Comparison of ENCODE assay signal across 18 cellular contexts in genomic region chr14:105905456-105905855, GRCh38.
DNase-seq lines count a peak whose midpoint lies in the region; ATAC-seq, FAIRE-seq and TF ChIP-seq lines count a peak whose summit lies in the region.
"Had no signal": no experiment of that assay in that cellular context is flagged by ENCODE, and none has a peak within 500 bp of the region (broad histone marks: within the 10 kb centered on the region; RNA-seq: fewer than 3 reads in every experiment).

No MANE protein-coding gene starts in this region.

- no peaks in the 10 kb centered on the region for H3K79me1 ChIP-seq in trophoblast cell (ENCODE audit: low read length)

- H3K9me3 ChIP-seq in GM12878 (replicated peaks; ENCODE audit: control insufficient read depth, insufficient read depth, low read length): no peaks in the 10 kb centered on the region
- H3K9me3 ChIP-seq in trophoblast cell (ENCODE audit: insufficient read depth, low read depth, low read length): peaks cover 87% of the 10 kb centered on the region
- H3K9me3 ChIP-seq: BLaER1 treated with 17β-estradiol and CSF1 and Interleukin-3, amounts not matched to agents 10 nM and 100 nM had no signal

- in situ Hi-C loops in GM12878 (cut with MboI): no loop called here

- H3K23ac ChIP-seq in trophoblast cell (ENCODE audit: low read length): no peak overlapping the region

- CTCF ChIA-PET in GM12878 (lab: Yijun Ruan, JAX): no interaction called here

- H4K91ac ChIP-seq in trophoblast cell (ENCODE audit: low read depth, low read length): no peak overlapping the region

- H3K36me3 ChIP-seq in GM12878 (ENCODE audit: control insufficient read depth in 2 of 2, insufficient read depth in 2 of 2, low read length in 1 of 2) (no peaks in the 10 kb centered on the region), trophoblast cell (ENCODE audit: control insufficient read depth in 1 of 2, insufficient read depth in 2 of 2, low read length in 2 of 2) (no peaks in the 10 kb centered on the region)
- H3K36me3 ChIP-seq: BLaER1 treated with 17β-estradiol and CSF1 and Interleukin-3, amounts not matched to agents 10 nM and 100 nM had no signal

- no peak for TF ChIP-seq EP300 in GM12878 (IDR thresholded peaks at IDR 0.05; ENCODE audit: borderline replicate concordance in 1 of 2, control insufficient read depth in 1 of 2, low read depth in 2 of 2, low read length in 2 of 2)

- 0 out of 2 replicates have a peak overlapping the region, but pooled peaks have one; percentile 16 for H3K4me3 ChIP-seq in GM12878
- peak overlapping the region; percentile 28 for H3K4me3 ChIP-seq in trophoblast cell (ENCODE audit: low read depth, low read length)
- H3K4me3 ChIP-seq: BLaER1 treated with 17β-estradiol and CSF1 and Interleukin-3, amounts not matched to agents 10 nM and 100 nM had no signal

- H3K4me1 ChIP-seq in GM12878 (ENCODE audit: control insufficient read depth, insufficient read depth, low read length) (no peaks in the 10 kb centered on the region), trophoblast cell (ENCODE audit: control insufficient read depth in 1 of 2, insufficient read depth in 2 of 2, low read length in 2 of 2) (no peaks in the 10 kb centered on the region)
- H3K4me1 ChIP-seq: BLaER1 treated with 17β-estradiol and CSF1 and Interleukin-3, amounts not matched to agents 10 nM and 100 nM had no signal

- no peak overlapping the region for H3K4ac ChIP-seq in trophoblast cell (ENCODE audit: low read depth, low read length)

- H3K79me2 ChIP-seq in GM12878 (ENCODE audit: control insufficient read depth, insufficient read depth, low read length): peaks cover 73% of the 10 kb centered on the region
- no peaks in the 10 kb centered on the region for H3K79me2 ChIP-seq in trophoblast cell (ENCODE audit: control insufficient read depth, insufficient read depth, low read length, poor library complexity)

- peak overlapping the region; percentile 82; the same call in 1 of the 2 replicates for H3K4me2 ChIP-seq in GM12878 (ENCODE audit: control insufficient read depth, insufficient read depth)
- no peak overlapping the region for H3K4me2 ChIP-seq in trophoblast cell (ENCODE audit: low read length)
- H3K4me2 ChIP-seq: BLaER1 treated with 17β-estradiol and CSF1 and Interleukin-3, amounts not matched to agents 10 nM and 100 nM had no signal

- no peak overlapping the region for H2AK5ac ChIP-seq in trophoblast cell (ENCODE audit: low read length)

- no peak overlapping the region for H3K14ac ChIP-seq in trophoblast cell (ENCODE audit: low read length)

- H2AFZ ChIP-seq in GM12878 (ENCODE audit: control insufficient read depth, low read depth, low read length) (no peak overlapping the region), trophoblast cell (ENCODE audit: insufficient read depth, low read length, poor library complexity) (no peak overlapping the region)

- no peak for TF ChIP-seq RAD21 in GM12878 (IDR thresholded peaks at IDR 0.05; ENCODE audit: insufficient read depth, low read depth, low read length)

- no peak overlapping the region for H4K12ac ChIP-seq in trophoblast cell (ENCODE audit: low read depth, low read length)

- peak; percentile 34 for DNase-seq in Right ventricle myocardium inferior (ENCODE audit: missing footprints)
- DNase-seq in Right ventricle myocardium superior: no peak
- no peak for DNase-seq in GM12878 (ENCODE audit: low read depth, low spot score)
- no peak for DNase-seq in trophoblast cell
- DNase-seq in NCI-H1930 (lab: John Stamatoyannopoulos, UW): no peak
- DNase-seq in AG20443 (ENCODE audit: low spot score): no peak
- DNase-seq: AML-193; CD4-positive, CD25-positive, alpha-beta regulatory T cell; DMS53; GF-D8; Karpas-422 had no signal

- no peak for TF ChIP-seq CTCF in GM12878 (IDR thresholded peaks at IDR 0.05 in 2 of 3, conservative IDR thresholded peaks at IDR 0.05 in 1 of 3; ENCODE audit: control insufficient read depth in 2 of 3, extremely low read depth in 1 of 3, insufficient read depth in 1 of 3, low read depth in 3 of 3, low read length in 3 of 3)

- no peak for ATAC-seq in Right ventricle myocardium inferior
- no peak for ATAC-seq in Right ventricle myocardium superior (ENCODE audit: poor library complexity)
- no peak for ATAC-seq in GM12878
- ATAC-seq in HG03439 (IDR thresholded peaks at IDR 0.05; ENCODE audit: unreplicated experiment): no peak
- ATAC-seq: HCT116, HepG2 had no signal

- BruUV-seq in GM12878 (replicated peaks; lab: Mats Ljungman, UMichigan): no TSS peak

- H3K27ac ChIP-seq in GM12878 (ENCODE audit: control insufficient read depth, insufficient read depth): peak overlapping the region; percentile 84
- H3K27ac ChIP-seq in trophoblast cell (ENCODE audit: low read depth, low read length): no peak overlapping the region
- H3K27ac ChIP-seq: 22Rv1; BLaER1 treated with 17β-estradiol and CSF1 and Interleukin-3, amounts not matched to agents 10 nM and 100 nM had no signal

- no peak overlapping the region for H2BK12ac ChIP-seq in trophoblast cell (ENCODE audit: low read length)

- no peaks in the 10 kb centered on the region for H4K20me1 ChIP-seq in GM12878 (ENCODE audit: control insufficient read depth, insufficient read depth)
- H4K20me1 ChIP-seq: BLaER1 treated with 17β-estradiol and CSF1 and Interleukin-3, amounts not matched to agents 10 nM and 100 nM had no signal

- no peak overlapping the region for H2BK5ac ChIP-seq in trophoblast cell (ENCODE audit: low read depth, low read length, poor library complexity)

- no peak overlapping the region for H3K9ac ChIP-seq in GM12878 (ENCODE audit: control insufficient read depth, insufficient read depth, low read length)
- H3K9ac ChIP-seq in trophoblast cell (ENCODE audit: low read length): no peak overlapping the region
- H3K9ac ChIP-seq: BLaER1 treated with 17β-estradiol and CSF1 and Interleukin-3, amounts not matched to agents 10 nM and 100 nM had no signal

- intact Hi-C loops in Right ventricle myocardium inferior (cut with DNase I): no loop called here
- intact Hi-C loops in Right ventricle myocardium superior (cut with DNase I): no loop called here
- intact Hi-C loops in GM12878 (cut with micrococcal nuclease; ENCODE audit: unreplicated experiment): no loop called here

- TF ChIP-seq POLR2A in GM12878 (IDR thresholded peaks at IDR 0.05; ENCODE audit: low read depth, low read length): 0 out of 2 replicates have a peak, but pooled peaks have one; percentile 11

- SMC1A ChIA-PET in GM12878 (lab: Charles Lee; ENCODE audit: uncharacterized antibody, unreplicated experiment): no interaction called here

- no peak overlapping the region for H3K18ac ChIP-seq in trophoblast cell (ENCODE audit: low read length)

- H4K8ac ChIP-seq in trophoblast cell (ENCODE audit: low read depth, low read length): no peak overlapping the region

- no peaks in the 10 kb centered on the region for H3K27me3 ChIP-seq in GM12878 (replicated peaks in 1 of 2; ENCODE audit: control insufficient read depth in 2 of 2, insufficient read depth in 2 of 2, low read length in 1 of 2)
- no peaks in the 10 kb centered on the region for H3K27me3 ChIP-seq in trophoblast cell (ENCODE audit: insufficient read depth, low read length)
- H3K27me3 ChIP-seq: BLaER1 treated with 17β-estradiol and CSF1 and Interleukin-3, amounts not matched to agents 10 nM and 100 nM had no signal

- FAIRE-seq in GM12878 (lab: Jason Lieb, UNC): no peak
- FAIRE-seq: H1, HepG2, HTR-8/SVneo had no signal

- no peak overlapping the region for H2BK120ac ChIP-seq in trophoblast cell (ENCODE audit: insufficient read depth, low read length, poor library complexity)

- POLR2A ChIA-PET in GM12878 (lab: Charles Lee): no interaction called here

- WGBS in GM12878 (ENCODE audit: insufficient coverage, insufficient replicate concordance, low lambda C conversion rate, missing lambda C conversion rate): no CpG with 5 or more reads among the region's 11 CpGs
- WGBS in trophoblast cell (ENCODE audit: extremely low coverage, insufficient coverage, insufficient read length): no CpG with 5 or more reads among the region's 11 CpGs

- RAD21 ChIA-PET in GM12878 (lab: Charles Lee; ENCODE audit: unreplicated experiment): no interaction called here

TF ChIP-seq in GM12878, 131 proteins besides CTCF, POLR2A, EP300 and RAD21:
- no peak for TF ChIP-seq RCOR1 (conservative IDR thresholded peaks at IDR 0.05; ENCODE audit: low read depth, low read length)
- TF ChIP-seq, protein P1, sequence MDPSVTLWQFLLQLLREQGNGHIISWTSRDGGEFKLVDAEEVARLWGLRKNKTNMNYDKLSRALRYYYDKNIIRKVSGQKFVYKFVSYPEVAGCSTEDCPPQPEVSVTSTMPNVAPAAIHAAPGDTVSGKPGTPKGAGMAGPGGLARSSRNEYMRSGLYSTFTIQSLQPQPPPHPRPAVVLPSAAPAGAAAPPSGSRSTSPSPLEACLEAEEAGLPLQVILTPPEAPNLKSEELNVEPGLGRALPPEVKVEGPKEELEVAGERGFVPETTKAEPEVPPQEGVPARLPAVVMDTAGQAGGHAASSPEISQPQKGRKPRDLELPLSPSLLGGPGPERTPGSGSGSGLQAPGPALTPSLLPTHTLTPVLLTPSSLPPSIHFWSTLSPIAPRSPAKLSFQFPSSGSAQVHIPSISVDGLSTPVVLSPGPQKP (IDR thresholded peaks at IDR 0.05; ENCODE audit: low read depth, low read length): no peak
- TF ChIP-seq EGR1 (IDR thresholded peaks at IDR 0.05; ENCODE audit: borderline replicate concordance in 1 of 2, low read depth in 2 of 2, low read length in 2 of 2): peak in 1 of 2 experiments; percentile 69; a peak in 1 of 3 replicates
